Comparison of ENCODE assay signal across 15 cellular contexts in genomic region chr7:103113164-103113563, GRCh38. TPM values are rescaled to one million over a fixed set of nuclear protein-coding genes. Genes with fewer than 3 reads are reported as not detected.
DNase-seq lines count a peak whose midpoint lies in the region; ATAC-seq, FAIRE-seq and TF ChIP-seq lines count a peak whose summit lies in the region.
"Had no signal": no experiment of that assay in that cellular context is flagged by ENCODE, and none has a peak within 500 bp of the region (broad histone marks: within the 10 kb centered on the region; RNA-seq: fewer than 3 reads in every experiment).

No MANE protein-coding gene starts in this region.

- H3K4me2 ChIP-seq in astrocyte (ENCODE audit: low read length), result peak overlapping the region; percentile 61

- H3K36me3 ChIP-seq in A673 (ENCODE audit: insufficient read depth, low read length, poor library complexity, severe bottlenecking), result no peaks in the 10 kb centered on the region
- H3K36me3 ChIP-seq in astrocyte (ENCODE audit: insufficient read depth, low read length), result no peaks in the 10 kb centered on the region
- H3K36me3 ChIP-seq: ovary had no signal

- H2AFZ ChIP-seq in astrocyte (ENCODE audit: low read depth, low read length), result no peak overlapping the region

- no peak overlapping the region for H3K27ac ChIP-seq in A673 (ENCODE audit: low read depth, low read length, poor library complexity, severe bottlenecking)
- peak overlapping the region; percentile 51 for H3K27ac ChIP-seq in astrocyte (ENCODE audit: low read depth, low read length)
- H3K27ac ChIP-seq: ovary, upper lobe of left lung had no signal

- H3K4me3 ChIP-seq in A673 (ENCODE audit: low read depth, low read length, poor library complexity, severe bottlenecking) (no peak overlapping the region), astrocyte (ENCODE audit: insufficient read depth, low read depth, low read length) (no peak overlapping the region)
- H3K4me3 ChIP-seq: ovary, upper lobe of left lung had no signal

- H3K4me3 Mint-ChIP-seq in astrocyte (ENCODE audit: unreplicated experiment), result no peak overlapping the region
- H3K4me3 Mint-ChIP-seq: B cell had no signal

- BruUV-seq in A673 (replicated peaks; lab: Mats Ljungman, UMichigan), result no TSS peak

- H3K79me2 ChIP-seq in astrocyte (ENCODE audit: insufficient read depth, low read length), result no peaks in the 10 kb centered on the region

- H3K27me3 Mint-ChIP-seq in astrocyte (ENCODE audit: low read depth, unreplicated experiment), result no peaks in the 10 kb centered on the region
- H3K27me3 Mint-ChIP-seq: B cell had no signal

- POLR2A ChIA-PET in A673 (lab: Charles Lee; ENCODE audit: low non-redundant PET), result no interaction called here

- FAIRE-seq in astrocyte (lab: Jason Lieb, UNC), result no peak

- CTCF ChIA-PET in A673 (lab: Charles Lee), result no interaction called here

- intact Hi-C loops in A673 (cut with micrococcal nuclease; ENCODE audit: unreplicated experiment), result no loop called here
- intact Hi-C loops in Right ventricle myocardium inferior (cut with DNase I), result no loop called here

- H3K4me1 Mint-ChIP-seq in astrocyte (ENCODE audit: low read depth, unreplicated experiment), result peaks cover 10% of the 10 kb centered on the region

- H3K27me3 ChIP-seq in A673 (replicated peaks; ENCODE audit: insufficient read depth, low read depth, low read length, poor library complexity) (no peaks in the 10 kb centered on the region), astrocyte (ENCODE audit: insufficient read depth, low read length) (no peaks in the 10 kb centered on the region)
- H3K27me3 ChIP-seq: ovary, upper lobe of left lung had no signal

- peaks cover 16% of the 10 kb centered on the region for H3K36me3 Mint-ChIP-seq in astrocyte (ENCODE audit: low read depth, unreplicated experiment)

- no peaks in the 10 kb centered on the region for H3K9me3 ChIP-seq in A673 (ENCODE audit: low read depth, low read length, poor library complexity, severe bottlenecking)
- H3K9me3 ChIP-seq in astrocyte (ENCODE audit: insufficient read depth, low read depth, low read length), result no peaks in the 10 kb centered on the region
- H3K9me3 ChIP-seq: ovary, upper lobe of left lung had no signal

- peaks cover 6% of the 10 kb centered on the region for H3K9me3 Mint-ChIP-seq in astrocyte (ENCODE audit: unreplicated experiment)

- H4K20me1 ChIP-seq in astrocyte (ENCODE audit: insufficient read depth, low read length), result no peaks in the 10 kb centered on the region

- TF ChIP-seq CTCF in A673 (conservative IDR thresholded peaks at IDR 0.05; ENCODE audit: low read depth, low read length) (no peak), astrocyte (IDR thresholded peaks at IDR 0.05; ENCODE audit: insufficient read depth, low read depth, low read length) (no peak)

- no peak for ATAC-seq in Right ventricle myocardium inferior

- H3K9ac ChIP-seq in astrocyte (ENCODE audit: low read length), result peak overlapping the region; percentile 26

- DNase-seq in A673 (ENCODE audit: low spot score) (peak; percentile 31), HS-27A (ENCODE audit: low read depth) (peak; percentile 59), astrocyte (ENCODE audit: low read depth) (peak; percentile 98), hepatic stellate cell (ENCODE audit: low spot score) (peak; percentile 44), NCI-H510A treated with DMSO at 0.1 percent for 48 hours (lab: John Stamatoyannopoulos, UW) (no peak), Right ventricle myocardium inferior (ENCODE audit: missing footprints) (no peak)
- no peak for DNase-seq in activated CD8-positive, alpha-beta memory T cell treated with anti-CD3 and anti-CD28 coated beads, Interleukin-2, amount 50 U/mL, for 48 hours
- no peak for DNase-seq in activated CD4-positive, alpha-beta T cell treated with anti-CD3 and anti-CD28 coated beads for 1 hour
- DNase-seq: activated CD8-positive, alpha-beta memory T cell treated with anti-CD3 and anti-CD28 coated beads, Interleukin-2, amount 50 U/mL, for 4 hours; cortex of kidney; NCI-H524; ovary; upper lobe of left lung had no signal

- H3K4me1 ChIP-seq in A673 (ENCODE audit: insufficient read depth, low read length, poor library complexity, severe bottlenecking) (no peaks in the 10 kb centered on the region), astrocyte (ENCODE audit: insufficient read depth, low read length) (peaks cover 5% of the 10 kb centered on the region)
- H3K4me1 ChIP-seq: upper lobe of left lung had no signal

- H3K27ac Mint-ChIP-seq in astrocyte (ENCODE audit: unreplicated experiment), result peak overlapping the region; percentile 6
- H3K27ac Mint-ChIP-seq: B cell had no signal

RNA-seq across cellular contexts. Expression of gene NAPEPLD, which starts 35.7 kb away (rescaled TPM):
- total RNA-seq in A673 (2021), result 11.8 and 14.8 TPM in 2 replicates
- total RNA-seq in astrocyte, result 7.6 and 8.7 TPM in 2 replicates
- total RNA-seq in Right ventricle myocardium inferior, result 13.1 TPM

RNA-seq across cellular contexts. Expression of gene ARMC10, which starts 38.2 kb away (rescaled TPM):
- total RNA-seq in A673 (2021) (32.0 and 36.2 TPM in 2 replicates), astrocyte (27.5 and 29.2 TPM in 2 replicates), Right ventricle myocardium inferior (20.7 TPM)

RNA-seq across cellular contexts. Expression of gene FBXL13, which starts 38.6 kb away (rescaled TPM):
- 0.15 and 0.37 TPM in 2 replicates for total RNA-seq in A673 (2021)
- 1.2 and 1.6 TPM in 2 replicates for total RNA-seq in astrocyte
- 0.24 TPM for total RNA-seq in Right ventricle myocardium inferior
- total RNA-seq: T-helper 2 cell treated with Interferon-gamma antibody and Interleukin-4, amounts not matched to agents 100 ng/mL and 5 ng/mL, for 36 hours had no signal

Comparison
In these comparisons a context has a peak if more than half of its experiments do, and no peak if none do; other contexts are left out.
1. DNase-seq: peak in A673 (single experiment), HS-27A (single experiment), astrocyte (single experiment) and hepatic stellate cell (single experiment); none in activated CD8-positive, alpha-beta memory T cell treated with anti-CD3 and anti-CD28 coated beads, Interleukin-2, amount 50 U/mL, for 48 hours (single experiment), activated CD4-positive, alpha-beta T cell treated with anti-CD3 and anti-CD28 coated beads for 1 hour (single experiment), NCI-H510A treated with DMSO at 0.1 percent for 48 hours (single experiment) and Right ventricle myocardium inferior (single experiment).